ENCODE assay signal across 8 cellular contexts in the genomic region with DNA sequence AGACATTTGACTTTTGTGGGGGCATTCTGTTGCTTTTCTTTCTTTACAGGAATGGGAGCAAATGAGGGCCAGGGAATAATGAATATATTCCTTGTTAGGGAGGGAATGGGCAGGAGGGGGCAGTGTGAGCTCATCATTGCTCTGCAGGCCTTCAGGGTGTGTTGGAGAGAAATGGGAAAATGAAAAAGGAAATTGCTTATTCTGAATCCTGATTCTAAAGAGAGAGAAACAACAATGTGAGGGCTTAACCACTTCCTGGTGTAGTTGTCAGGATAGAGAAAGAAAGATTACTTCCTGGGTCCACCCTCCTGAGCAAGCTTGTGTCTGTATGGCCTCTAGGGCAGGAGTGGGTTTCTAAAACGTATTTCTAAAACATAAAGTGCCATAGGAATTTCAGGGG. TPM values are rescaled to one million over a fixed set of nuclear protein-coding genes. Genes with fewer than 3 reads are reported as not detected.
DNase-seq lines count a peak whose midpoint lies in the region; ATAC-seq and TF ChIP-seq lines count a peak whose summit lies in the region.

No MANE protein-coding gene starts in this region.

- H3K27me3 ChIP-seq in kidney epithelial cell (ENCODE audit: control insufficient read depth, insufficient read depth, low read length), result no peaks in the 10 kb centered on the region

- no peak overlapping the region for H3K4me3 ChIP-seq in kidney epithelial cell (ENCODE audit: low read depth, low read length)

- peak; percentile 60 for TF ChIP-seq CTCF in kidney epithelial cell (IDR thresholded peaks at IDR 0.05; ENCODE audit: insufficient read depth, low read length, poor library complexity, severe bottlenecking)

- H3K36me3 ChIP-seq in kidney epithelial cell (ENCODE audit: control insufficient read depth, insufficient read depth, low read length), result no peaks in the 10 kb centered on the region

- in situ Hi-C loops in SK-MEL-5 (cut with HindIII; ENCODE audit: low pct_unique_long_range_greater_than_20kb, low sequenced_read_pairs), result no loop called here
- in situ Hi-C loops in T47D (cut with HindIII; ENCODE audit: low pct_unique_long_range_greater_than_20kb, low sequenced_read_pairs), result no loop called here

- peak; percentile 19 for DNase-seq in NCI-H345 (lab: John Stamatoyannopoulos, UW)
- DNase-seq in NCI-H345 treated with DMSO at 0.1 percent for 48 hours (lab: John Stamatoyannopoulos, UW; ENCODE audit: unreplicated experiment), result no peak
- peak; percentile 66 for DNase-seq in SK-MEL-5 (ENCODE audit: low read depth, low spot score)
- peak; percentile 59 to 70 for DNase-seq in T47D (ENCODE audit: low read depth in 1 of 2, low spot score in 1 of 2)
- no peak for DNase-seq in kidney epithelial cell (ENCODE audit: low read depth)
- DNase-seq in stimulated activated naive CD8-positive, alpha-beta T cell treated with anti-CD3 and anti-CD28 coated beads, Interleukin-15, Interleukin-2, amounts not matched to agents 100 U/mL and 50 U/mL, for 24 hours, result peak; percentile 59
- DNase-seq in amniotic stem cell (lab: John Stamatoyannopoulos, UW), result no peak

- peak; percentile 33 for ATAC-seq in HG03460 (IDR thresholded peaks at IDR 0.05; ENCODE audit: unreplicated experiment)
- peak; percentile 29 for ATAC-seq in stimulated activated naive CD8-positive, alpha-beta T cell treated with anti-CD3 and anti-CD28 coated beads, Interleukin-15, Interleukin-2, amounts not matched to agents 100 U/mL and 50 U/mL, for 24 hours

RNA-seq across cellular contexts. Expression of a gene that starts 28.3 kb away (rescaled TPM):
- total RNA-seq in SK-MEL-5 (2014; rRNA removed; shearing (Covaris generic)), result 1.8 and 2.0 TPM in 2 replicates
- polyA plus RNA-seq in SK-MEL-5 (2015; cell fraction: cytosol; rRNA removed), result 7.3 and 8.9 TPM in 2 replicates
- polyA plus RNA-seq in SK-MEL-5 (2015; cell fraction: nucleus; rRNA removed), result 8.5 and 10.9 TPM in 2 replicates
- total RNA-seq in kidney epithelial cell, result 17.0 and 18.2 TPM in 2 replicates

Comparison
In these comparisons a context has a peak if more than half of its experiments do, and no peak if none do; other contexts are left out.
1. DNase-seq: peak in NCI-H345 (single experiment), SK-MEL-5 (single experiment), T47D (2 of 2) and stimulated activated naive CD8-positive, alpha-beta T cell treated with anti-CD3 and anti-CD28 coated beads, Interleukin-15, Interleukin-2, amounts not matched to agents 100 U/mL and 50 U/mL, for 24 hours (single experiment); none in NCI-H345 treated with DMSO at 0.1 percent for 48 hours (single experiment), kidney epithelial cell (single experiment) and amniotic stem cell (single experiment).